Comparison of ENCODE assay signal across 19 cellular contexts in genomic region chr11:596374-596773, GRCh38. TPM values are rescaled to one million over a fixed set of nuclear protein-coding genes. Genes with fewer than 3 reads are reported as not detected.
"Had no signal": no experiment of that assay in that cellular context is flagged by ENCODE, and none has a peak within 500 bp of the region (broad histone marks: within the 10 kb centered on the region; RNA-seq: fewer than 3 reads in every experiment).

No MANE protein-coding gene starts in this region.

- H3K4me1 ChIP-seq: foreskin keratinocyte, SJSA1, upper lobe of left lung had no signal

- H3K27me3 ChIP-seq: foreskin keratinocyte, SJSA1, upper lobe of left lung had no signal

- H3K4me3 ChIP-seq: coronary artery, SJSA1, upper lobe of left lung had no signal

- H3K27ac ChIP-seq: coronary artery, foreskin keratinocyte, SJSA1, upper lobe of left lung had no signal

- H3K9me3 Mint-ChIP-seq: activated naive CD4-positive, alpha-beta T cell treated with anti-CD3 and anti-CD28 coated beads, Interleukin-2, amount 50 U/mL, for 72 hours; brain; natural killer cell had no signal

- H3K36me3 Mint-ChIP-seq: natural killer cell had no signal

- H3K4me1 Mint-ChIP-seq: brain had no signal

- H3K27me3 Mint-ChIP-seq: brain had no signal

- H3K27ac Mint-ChIP-seq: brain had no signal

- H3K4me3 Mint-ChIP-seq: brain, natural killer cell had no signal

- DNase-seq: activated CD4-positive, CD25-positive, alpha-beta regulatory T cell; activated CD8-positive, alpha-beta memory T cell treated with anti-CD3 and anti-CD28 coated beads, Interleukin-2, amount 50 U/mL, for 48 hours; central memory CD4-positive, alpha-beta T cell; effector CD4-positive, alpha-beta T cell; foreskin keratinocyte; hypothalamus; natural killer cell; nucleus accumbens; stimulated activated CD4-positive, alpha-beta T cell treated with anti-CD3 and anti-CD28 coated beads, Interleukin-4, amount 100 ng/mL, for 1 hour; stimulated activated naive CD4-positive, alpha-beta T cell treated with Interleukin-2 at 50 U/mL for 16 hours had no signal

RNA-seq across cellular contexts. Expression of gene CDHR5, which starts 28.4 kb away (rescaled TPM):
- total RNA-seq: activated naive CD4-positive, alpha-beta T cell treated with anti-CD3 and anti-CD28 coated beads, Interleukin-2, amount 50 U/mL, for 72 hours; foreskin keratinocyte; lower leg skin; natural killer cell; SJSA1; temporal lobe had no signal
- polyA plus RNA-seq: foreskin keratinocyte had no signal

RNA-seq across cellular contexts. Expression of gene SCT, which starts 30.6 kb away (rescaled TPM):
- total RNA-seq: activated naive CD4-positive, alpha-beta T cell treated with anti-CD3 and anti-CD28 coated beads, Interleukin-2, amount 50 U/mL, for 72 hours; foreskin keratinocyte; lower leg skin; natural killer cell; posterior vena cava; SJSA1; T-helper 2 cell treated with Interferon-gamma antibody and Interleukin-4, amounts not matched to agents 100 ng/mL and 5 ng/mL, for 36 hours; temporal lobe had no signal
- polyA plus RNA-seq: foreskin keratinocyte had no signal
